ENCODE assay signal across 22 cellular contexts in the genomic region with DNA sequence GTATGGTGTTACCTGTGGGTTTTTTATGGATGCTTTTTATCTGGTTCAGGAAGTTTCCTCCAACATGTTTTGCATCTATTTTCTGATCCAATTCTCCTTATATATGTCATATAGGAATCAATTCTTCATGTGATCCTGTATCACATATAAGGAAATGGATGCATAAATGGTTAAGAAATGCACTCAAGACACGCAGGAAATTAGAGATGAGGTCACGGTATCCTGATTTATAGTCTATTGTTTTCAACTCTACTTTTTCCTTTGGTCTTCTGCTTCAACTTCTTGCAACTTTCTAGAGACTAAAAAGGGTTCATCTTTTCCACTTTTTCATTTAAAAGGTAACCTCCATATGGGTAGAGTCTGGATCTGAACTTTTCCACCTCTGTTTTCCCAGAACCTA.
"Had no signal": no experiment of that assay in that cellular context is flagged by ENCODE, and none has a peak within 500 bp of the region (broad histone marks: within the 10 kb centered on the region; RNA-seq: fewer than 3 reads in every experiment).

No MANE protein-coding gene starts in this region.

- H3K9ac ChIP-seq: neural progenitor cell had no signal

- H3K9me3 ChIP-seq: colonic mucosa, gastroesophageal sphincter, pancreas, tibial nerve, upper lobe of right lung, vagina had no signal

- H3K36me3 Mint-ChIP-seq: natural killer cell treated with Interleukin-12 subunit alpha and Interleukin-12 subunit beta and Interleukin-15 and Interleukin-18, amount 100 ng/mL, for 72 hours had no signal

- H3K27ac ChIP-seq: colonic mucosa, dorsolateral prefrontal cortex, gastroesophageal sphincter, neural progenitor cell, pancreas, tibial nerve, upper lobe of right lung, vagina had no signal

- H3K27ac Mint-ChIP-seq: natural killer cell treated with Interleukin-12 subunit alpha and Interleukin-12 subunit beta and Interleukin-15 and Interleukin-18, amount 100 ng/mL, for 72 hours; neural progenitor cell; progenitor cell of endocrine pancreas; stimulated activated effector memory CD8-positive, alpha-beta T cell treated with anti-CD3 and anti-CD28 coated beads, Interleukin-12 subunit alpha, Interleukin-12 subunit beta, amount 100 ng/mL, for 72 hours; stimulated activated naive CD8-positive, alpha-beta T cell treated with anti-CD3 and anti-CD28 coated beads, Interleukin-15, Interleukin-2, amounts not matched to agents 100 ng/mL and 50 ng/mL, for 24 hours had no signal

- H3K4me3 ChIP-seq: colonic mucosa, dorsolateral prefrontal cortex, gastroesophageal sphincter, neural progenitor cell, pancreas, tibial nerve, upper lobe of right lung, vagina had no signal

- H3K27me3 Mint-ChIP-seq: natural killer cell treated with Interleukin-12 subunit alpha and Interleukin-12 subunit beta and Interleukin-15 and Interleukin-18, amount 100 ng/mL, for 72 hours; progenitor cell of endocrine pancreas; stimulated activated naive CD8-positive, alpha-beta T cell treated with anti-CD3 and anti-CD28 coated beads, Interleukin-15, Interleukin-2, amounts not matched to agents 100 ng/mL and 50 ng/mL, for 24 hours had no signal

- H3K4me1 Mint-ChIP-seq: neural progenitor cell; stimulated activated effector memory CD8-positive, alpha-beta T cell treated with anti-CD3 and anti-CD28 coated beads, Interleukin-12 subunit alpha, Interleukin-12 subunit beta, amount 100 ng/mL, for 72 hours had no signal

- H3K4me2 ChIP-seq: neural progenitor cell had no signal

- H3K4me1 ChIP-seq: colonic mucosa, gastroesophageal sphincter, neural progenitor cell, pancreas, tibial nerve, upper lobe of right lung, vagina had no signal

- DNase-seq: colonic mucosa; dorsolateral prefrontal cortex; effector CD8-positive, alpha-beta T cell; glutamatergic neuron; islet precursor cell; mammary epithelial cell; midbrain; nucleus accumbens; pancreas; right cardiac atrium; small intestine; stimulated activated CD4-positive, alpha-beta T cell treated with anti-CD3 and anti-CD28 coated beads, Interleukin-4, amount 100 ng/mL, for 1 hour; stimulated activated CD8-positive, alpha-beta memory T cell treated with anti-CD3 and anti-CD28 coated beads, Interleukin-4, amount 100 ng/mL, for 48 hours; upper lobe of right lung had no signal

- H2AFZ ChIP-seq: neural progenitor cell had no signal

- H3K27me3 ChIP-seq: colonic mucosa, gastroesophageal sphincter, neural progenitor cell, tibial nerve, upper lobe of right lung, vagina had no signal

- H3K36me3 ChIP-seq: colonic mucosa, gastroesophageal sphincter, neural progenitor cell, pancreas, tibial nerve, upper lobe of right lung, vagina had no signal

- H3K9me3 Mint-ChIP-seq: natural killer cell treated with Interleukin-12 subunit alpha and Interleukin-12 subunit beta and Interleukin-15 and Interleukin-18, amount 100 ng/mL, for 72 hours; neural progenitor cell; stimulated activated effector memory CD8-positive, alpha-beta T cell treated with anti-CD3 and anti-CD28 coated beads, Interleukin-12 subunit alpha, Interleukin-12 subunit beta, amount 100 ng/mL, for 72 hours; stimulated activated naive CD8-positive, alpha-beta T cell treated with anti-CD3 and anti-CD28 coated beads, Interleukin-15, Interleukin-2, amounts not matched to agents 100 ng/mL and 50 ng/mL, for 24 hours had no signal

- H3K4me3 Mint-ChIP-seq: natural killer cell treated with Interleukin-12 subunit alpha and Interleukin-12 subunit beta and Interleukin-15 and Interleukin-18, amount 100 ng/mL, for 72 hours; neural progenitor cell; stimulated activated effector memory CD8-positive, alpha-beta T cell treated with anti-CD3 and anti-CD28 coated beads, Interleukin-12 subunit alpha, Interleukin-12 subunit beta, amount 100 ng/mL, for 72 hours; stimulated activated naive CD8-positive, alpha-beta T cell treated with anti-CD3 and anti-CD28 coated beads, Interleukin-15, Interleukin-2, amounts not matched to agents 100 ng/mL and 50 ng/mL, for 24 hours had no signal
